Comparison of ENCODE assay signal across 1 cellular context in the genomic region with DNA sequence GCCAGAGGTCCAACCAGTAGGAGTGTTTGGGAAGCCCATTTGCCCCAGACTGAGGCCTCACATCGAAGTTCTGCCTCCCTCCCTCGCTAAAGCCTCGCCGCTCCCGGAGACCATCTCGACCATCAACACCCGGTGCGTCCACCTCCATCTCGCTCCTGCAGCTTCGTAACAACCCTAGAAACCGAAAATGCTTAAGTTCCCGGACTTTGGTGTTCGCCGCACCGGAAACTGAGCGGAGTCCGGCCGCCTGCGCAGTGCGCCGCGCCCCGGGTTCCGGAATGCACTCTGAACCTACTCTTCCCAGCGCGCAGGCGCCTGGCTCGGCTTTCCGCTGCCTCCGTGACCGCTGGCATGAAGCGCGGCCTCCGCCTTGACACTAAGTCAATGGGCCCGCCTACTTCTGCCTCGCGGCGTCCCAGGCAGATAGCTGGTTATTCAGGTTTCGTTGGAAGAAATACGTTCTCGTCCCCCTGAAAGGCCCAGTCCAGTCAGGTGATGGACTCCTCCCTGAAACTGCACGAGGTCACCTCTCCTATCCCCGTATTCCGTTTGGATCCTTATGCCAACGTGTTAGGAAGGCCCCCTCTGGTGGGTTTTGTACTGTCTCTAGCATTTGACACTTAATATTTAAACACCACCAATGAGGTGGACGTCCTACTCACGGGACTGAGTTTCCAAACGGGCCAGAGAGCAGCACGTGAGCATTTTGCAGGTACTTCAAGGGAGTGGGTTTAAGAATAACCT.
A peak's percentile ranks its signal among the peaks of the same experiment; 100 is the strongest.
TF ChIP-seq lines count a peak whose summit lies in the region.

No MANE protein-coding gene starts in this region.

TF ChIP-seq in HepG2, 621 proteins besides CTCF, POLR2A, EP300 and RAD21 (continued from another document and continues in another):
- TF ChIP-seq, protein P1, sequence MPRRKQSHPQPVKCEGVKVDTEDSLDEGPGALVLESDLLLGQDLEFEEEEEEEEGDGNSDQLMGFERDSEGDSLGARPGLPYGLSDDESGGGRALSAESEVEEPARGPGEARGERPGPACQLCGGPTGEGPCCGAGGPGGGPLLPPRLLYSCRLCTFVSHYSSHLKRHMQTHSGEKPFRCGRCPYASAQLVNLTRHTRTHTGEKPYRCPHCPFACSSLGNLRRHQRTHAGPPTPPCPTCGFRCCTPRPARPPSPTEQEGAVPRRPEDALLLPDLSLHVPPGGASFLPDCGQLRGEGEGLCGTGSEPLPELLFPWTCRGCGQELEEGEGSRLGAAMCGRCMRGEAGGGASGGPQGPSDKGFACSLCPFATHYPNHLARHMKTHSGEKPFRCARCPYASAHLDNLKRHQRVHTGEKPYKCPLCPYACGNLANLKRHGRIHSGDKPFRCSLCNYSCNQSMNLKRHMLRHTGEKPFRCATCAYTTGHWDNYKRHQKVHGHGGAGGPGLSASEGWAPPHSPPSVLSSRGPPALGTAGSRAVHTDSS (CRISPR knock-in tag; conservative IDR thresholded peaks at IDR 0.05): no peak
- TF ChIP-seq CEBPG (CRISPR knock-in tag; IDR thresholded peaks at IDR 0.05) (peak; percentile 2; the same call in 1 of the 2 replicates), ZNF234 (CRISPR knock-in tag; conservative IDR thresholded peaks at IDR 0.05) (no peak), ZNF224 (CRISPR knock-in tag; IDR thresholded peaks at IDR 0.05) (peak; percentile 98), AKAP8 (CRISPR knock-in tag; IDR thresholded peaks at IDR 0.05) (no peak), SAFB2 (CRISPR knock-in tag; IDR thresholded peaks at IDR 0.05; ENCODE audit: borderline replicate concordance, low read depth) (peak; percentile 36; the same call in 1 of the 2 replicates), BORCS8-MEF2B (CRISPR knock-in tag; IDR thresholded peaks at IDR 0.05) (no peak; the same call in 1 of the 2 replicates), ZNF563 (CRISPR knock-in tag; IDR thresholded peaks at IDR 0.05) (peak; percentile 83), ZNF83 (CRISPR knock-in tag; IDR thresholded peaks at IDR 0.05; ENCODE audit: borderline replicate concordance) (no peak), ZNF7 (CRISPR knock-in tag; IDR thresholded peaks at IDR 0.05) (no peak), HOXA5 (CRISPR knock-in tag; IDR thresholded peaks at IDR 0.05) (peak; percentile 48; the same call in 1 of the 2 replicates), ZNF547 (CRISPR knock-in tag; IDR thresholded peaks at IDR 0.05) (no peak), ZNF644 (CRISPR knock-in tag; IDR thresholded peaks at IDR 0.05; ENCODE audit: low read depth) (no peak), ZMYM2 (CRISPR knock-in tag; IDR thresholded peaks at IDR 0.05) (peak; percentile 84), KAT2B (IDR thresholded peaks at IDR 0.05; ENCODE audit: borderline replicate concordance, low read depth, low read length) (no peak), ZNF598 (CRISPR knock-in tag; IDR thresholded peaks at IDR 0.05; ENCODE audit: borderline replicate concordance) (peak; percentile 83; the same call in 1 of the 2 replicates), SOX6 (IDR thresholded peaks at IDR 0.05) (no peak), SOX6 (CRISPR knock-in tag; IDR thresholded peaks at IDR 0.05) (peak; percentile 79), ZNF629 (CRISPR knock-in tag; conservative IDR thresholded peaks at IDR 0.05) (no peak), FOXA1 (IDR thresholded peaks at IDR 0.05) (no peak), FOXA1 (CRISPR knock-in tag; IDR thresholded peaks at IDR 0.05) (peak; percentile 29), RFX5 (IDR thresholded peaks at IDR 0.05; ENCODE audit: low read depth, low read length) (no peak), NCOA1 (CRISPR knock-in tag; IDR thresholded peaks at IDR 0.05) (no peak), ARID2 (CRISPR knock-in tag; IDR thresholded peaks at IDR 0.05; ENCODE audit: borderline replicate concordance) (peak; percentile 72; the same call in 1 of the 2 replicates), GATAD2A (CRISPR knock-in tag; IDR thresholded peaks at IDR 0.05) (peak; percentile 58), ZNF616 (CRISPR knock-in tag; IDR thresholded peaks at IDR 0.05; ENCODE audit: low read depth) (no peak; the same call in 1 of the 2 replicates), U2AF1 (optimal IDR thresholded peaks at IDR 0.05; ENCODE audit: low read depth, low read length) (no peak), ZNF780A (CRISPR knock-in tag; IDR thresholded peaks at IDR 0.05) (peak; percentile 79; the same call in 1 of the 2 replicates), ISX (CRISPR knock-in tag; conservative IDR thresholded peaks at IDR 0.05) (no peak), ZNF652 (CRISPR knock-in tag; IDR thresholded peaks at IDR 0.05; ENCODE audit: borderline replicate concordance, low read depth) (no peak)
- TF ChIP-seq, protein P2, sequence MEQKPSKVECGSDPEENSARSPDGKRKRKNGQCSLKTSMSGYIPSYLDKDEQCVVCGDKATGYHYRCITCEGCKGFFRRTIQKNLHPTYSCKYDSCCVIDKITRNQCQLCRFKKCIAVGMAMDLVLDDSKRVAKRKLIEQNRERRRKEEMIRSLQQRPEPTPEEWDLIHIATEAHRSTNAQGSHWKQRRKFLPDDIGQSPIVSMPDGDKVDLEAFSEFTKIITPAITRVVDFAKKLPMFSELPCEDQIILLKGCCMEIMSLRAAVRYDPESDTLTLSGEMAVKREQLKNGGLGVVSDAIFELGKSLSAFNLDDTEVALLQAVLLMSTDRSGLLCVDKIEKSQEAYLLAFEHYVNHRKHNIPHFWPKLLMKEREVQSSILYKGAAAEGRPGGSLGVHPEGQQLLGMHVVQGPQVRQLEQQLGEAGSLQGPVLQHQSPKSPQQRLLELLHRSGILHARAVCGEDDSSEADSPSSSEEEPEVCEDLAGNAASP (CRISPR knock-in tag; IDR thresholded peaks at IDR 0.05; ENCODE audit: borderline replicate concordance): 0 out of 2 replicates have a peak, but pooled peaks have one; percentile 27
- TF ChIP-seq, protein P3, sequence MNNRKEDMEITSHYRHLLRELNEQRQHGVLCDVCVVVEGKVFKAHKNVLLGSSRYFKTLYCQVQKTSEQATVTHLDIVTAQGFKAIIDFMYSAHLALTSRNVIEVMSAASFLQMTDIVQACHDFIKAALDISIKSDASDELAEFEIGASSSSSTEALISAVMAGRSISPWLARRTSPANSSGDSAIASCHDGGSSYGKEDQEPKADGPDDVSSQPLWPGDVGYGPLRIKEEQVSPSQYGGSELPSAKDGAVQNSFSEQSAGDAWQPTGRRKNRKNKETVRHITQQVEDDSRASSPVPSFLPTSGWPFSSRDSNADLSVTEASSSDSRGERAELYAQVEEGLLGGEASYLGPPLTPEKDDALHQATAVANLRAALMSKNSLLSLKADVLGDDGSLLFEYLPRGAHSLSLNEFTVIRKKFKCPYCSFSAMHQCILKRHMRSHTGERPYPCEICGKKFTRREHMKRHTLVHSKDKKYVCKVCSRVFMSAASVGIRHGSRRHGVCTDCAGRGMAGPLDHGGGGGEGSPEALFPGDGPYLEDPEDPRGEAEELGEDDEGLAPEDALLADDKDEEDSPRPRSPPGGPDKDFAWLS (CRISPR knock-in tag; IDR thresholded peaks at IDR 0.05; ENCODE audit: borderline replicate concordance): no peak
- TF ChIP-seq, protein P4, sequence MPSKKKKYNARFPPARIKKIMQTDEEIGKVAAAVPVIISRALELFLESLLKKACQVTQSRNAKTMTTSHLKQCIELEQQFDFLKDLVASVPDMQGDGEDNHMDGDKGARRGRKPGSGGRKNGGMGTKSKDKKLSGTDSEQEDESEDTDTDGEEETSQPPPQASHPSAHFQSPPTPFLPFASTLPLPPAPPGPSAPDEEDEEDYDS (CRISPR knock-in tag; IDR thresholded peaks at IDR 0.05): peak; percentile 89
- TF ChIP-seq, protein P5, sequence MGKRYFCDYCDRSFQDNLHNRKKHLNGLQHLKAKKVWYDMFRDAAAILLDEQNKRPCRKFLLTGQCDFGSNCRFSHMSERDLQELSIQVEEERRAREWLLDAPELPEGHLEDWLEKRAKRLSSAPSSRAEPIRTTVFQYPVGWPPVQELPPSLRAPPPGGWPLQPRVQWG (CRISPR knock-in tag; IDR thresholded peaks at IDR 0.05; ENCODE audit: borderline replicate concordance, low read depth): no peak
- TF ChIP-seq, protein P6, sequence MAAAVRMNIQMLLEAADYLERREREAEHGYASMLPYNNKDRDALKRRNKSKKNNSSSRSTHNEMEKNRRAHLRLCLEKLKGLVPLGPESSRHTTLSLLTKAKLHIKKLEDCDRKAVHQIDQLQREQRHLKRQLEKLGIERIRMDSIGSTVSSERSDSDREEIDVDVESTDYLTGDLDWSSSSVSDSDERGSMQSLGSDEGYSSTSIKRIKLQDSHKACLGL (CRISPR knock-in tag; IDR thresholded peaks at IDR 0.05): peak; percentile 90
- TF ChIP-seq, protein P7, sequence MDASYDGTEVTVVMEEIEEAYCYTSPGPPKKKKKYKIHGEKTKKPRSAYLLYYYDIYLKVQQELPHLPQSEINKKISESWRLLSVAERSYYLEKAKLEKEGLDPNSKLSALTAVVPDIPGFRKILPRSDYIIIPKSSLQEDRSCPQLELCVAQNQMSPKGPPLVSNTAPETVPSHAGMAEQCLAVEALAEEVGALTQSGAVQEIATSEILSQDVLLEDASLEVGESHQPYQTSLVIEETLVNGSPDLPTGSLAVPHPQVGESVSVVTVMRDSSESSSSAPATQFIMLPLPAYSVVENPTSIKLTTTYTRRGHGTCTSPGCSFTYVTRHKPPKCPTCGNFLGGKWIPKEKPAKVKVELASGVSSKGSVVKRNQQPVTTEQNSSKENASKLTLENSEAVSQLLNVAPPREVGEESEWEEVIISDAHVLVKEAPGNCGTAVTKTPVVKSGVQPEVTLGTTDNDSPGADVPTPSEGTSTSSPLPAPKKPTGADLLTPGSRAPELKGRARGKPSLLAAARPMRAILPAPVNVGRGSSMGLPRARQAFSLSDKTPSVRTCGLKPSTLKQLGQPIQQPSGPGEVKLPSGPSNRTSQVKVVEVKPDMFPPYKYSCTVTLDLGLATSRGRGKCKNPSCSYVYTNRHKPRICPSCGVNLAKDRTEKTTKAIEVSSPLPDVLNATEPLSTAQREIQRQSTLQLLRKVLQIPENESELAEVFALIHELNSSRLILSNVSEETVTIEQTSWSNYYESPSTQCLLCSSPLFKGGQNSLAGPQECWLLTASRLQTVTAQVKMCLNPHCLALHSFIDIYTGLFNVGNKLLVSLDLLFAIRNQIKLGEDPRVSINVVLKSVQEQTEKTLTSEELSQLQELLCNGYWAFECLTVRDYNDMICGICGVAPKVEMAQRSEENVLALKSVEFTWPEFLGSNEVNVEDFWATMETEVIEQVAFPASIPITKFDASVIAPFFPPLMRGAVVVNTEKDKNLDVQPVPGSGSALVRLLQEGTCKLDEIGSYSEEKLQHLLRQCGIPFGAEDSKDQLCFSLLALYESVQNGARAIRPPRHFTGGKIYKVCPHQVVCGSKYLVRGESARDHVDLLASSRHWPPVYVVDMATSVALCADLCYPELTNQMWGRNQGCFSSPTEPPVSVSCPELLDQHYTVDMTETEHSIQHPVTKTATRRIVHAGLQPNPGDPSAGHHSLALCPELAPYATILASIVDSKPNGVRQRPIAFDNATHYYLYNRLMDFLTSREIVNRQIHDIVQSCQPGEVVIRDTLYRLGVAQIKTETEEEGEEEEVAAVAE (CRISPR knock-in tag; IDR thresholded peaks at IDR 0.05; ENCODE audit: borderline replicate concordance): peak; percentile 57
- TF ChIP-seq, protein P8, sequence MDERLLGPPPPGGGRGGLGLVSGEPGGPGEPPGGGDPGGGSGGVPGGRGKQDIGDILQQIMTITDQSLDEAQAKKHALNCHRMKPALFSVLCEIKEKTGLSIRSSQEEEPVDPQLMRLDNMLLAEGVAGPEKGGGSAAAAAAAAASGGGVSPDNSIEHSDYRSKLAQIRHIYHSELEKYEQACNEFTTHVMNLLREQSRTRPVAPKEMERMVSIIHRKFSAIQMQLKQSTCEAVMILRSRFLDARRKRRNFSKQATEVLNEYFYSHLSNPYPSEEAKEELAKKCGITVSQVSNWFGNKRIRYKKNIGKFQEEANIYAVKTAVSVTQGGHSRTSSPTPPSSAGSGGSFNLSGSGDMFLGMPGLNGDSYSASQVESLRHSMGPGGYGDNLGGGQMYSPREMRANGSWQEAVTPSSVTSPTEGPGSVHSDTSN (CRISPR knock-in tag; IDR thresholded peaks at IDR 0.05): no peak
- TF ChIP-seq, protein P9, sequence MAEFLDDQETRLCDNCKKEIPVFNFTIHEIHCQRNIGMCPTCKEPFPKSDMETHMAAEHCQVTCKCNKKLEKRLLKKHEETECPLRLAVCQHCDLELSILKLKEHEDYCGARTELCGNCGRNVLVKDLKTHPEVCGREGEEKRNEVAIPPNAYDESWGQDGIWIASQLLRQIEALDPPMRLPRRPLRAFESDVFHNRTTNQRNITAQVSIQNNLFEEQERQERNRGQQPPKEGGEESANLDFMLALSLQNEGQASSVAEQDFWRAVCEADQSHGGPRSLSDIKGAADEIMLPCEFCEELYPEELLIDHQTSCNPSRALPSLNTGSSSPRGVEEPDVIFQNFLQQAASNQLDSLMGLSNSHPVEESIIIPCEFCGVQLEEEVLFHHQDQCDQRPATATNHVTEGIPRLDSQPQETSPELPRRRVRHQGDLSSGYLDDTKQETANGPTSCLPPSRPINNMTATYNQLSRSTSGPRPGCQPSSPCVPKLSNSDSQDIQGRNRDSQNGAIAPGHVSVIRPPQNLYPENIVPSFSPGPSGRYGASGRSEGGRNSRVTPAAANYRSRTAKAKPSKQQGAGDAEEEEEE (CRISPR knock-in tag; IDR thresholded peaks at IDR 0.05; ENCODE audit: borderline replicate concordance): peak; percentile 86; the same call in 1 of the 2 replicates
- TF ChIP-seq, protein P10, sequence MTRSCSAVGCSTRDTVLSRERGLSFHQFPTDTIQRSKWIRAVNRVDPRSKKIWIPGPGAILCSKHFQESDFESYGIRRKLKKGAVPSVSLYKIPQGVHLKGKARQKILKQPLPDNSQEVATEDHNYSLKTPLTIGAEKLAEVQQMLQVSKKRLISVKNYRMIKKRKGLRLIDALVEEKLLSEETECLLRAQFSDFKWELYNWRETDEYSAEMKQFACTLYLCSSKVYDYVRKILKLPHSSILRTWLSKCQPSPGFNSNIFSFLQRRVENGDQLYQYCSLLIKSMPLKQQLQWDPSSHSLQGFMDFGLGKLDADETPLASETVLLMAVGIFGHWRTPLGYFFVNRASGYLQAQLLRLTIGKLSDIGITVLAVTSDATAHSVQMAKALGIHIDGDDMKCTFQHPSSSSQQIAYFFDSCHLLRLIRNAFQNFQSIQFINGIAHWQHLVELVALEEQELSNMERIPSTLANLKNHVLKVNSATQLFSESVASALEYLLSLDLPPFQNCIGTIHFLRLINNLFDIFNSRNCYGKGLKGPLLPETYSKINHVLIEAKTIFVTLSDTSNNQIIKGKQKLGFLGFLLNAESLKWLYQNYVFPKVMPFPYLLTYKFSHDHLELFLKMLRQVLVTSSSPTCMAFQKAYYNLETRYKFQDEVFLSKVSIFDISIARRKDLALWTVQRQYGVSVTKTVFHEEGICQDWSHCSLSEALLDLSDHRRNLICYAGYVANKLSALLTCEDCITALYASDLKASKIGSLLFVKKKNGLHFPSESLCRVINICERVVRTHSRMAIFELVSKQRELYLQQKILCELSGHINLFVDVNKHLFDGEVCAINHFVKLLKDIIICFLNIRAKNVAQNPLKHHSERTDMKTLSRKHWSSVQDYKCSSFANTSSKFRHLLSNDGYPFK (CRISPR knock-in tag; IDR thresholded peaks at IDR 0.05; ENCODE audit: borderline replicate concordance): peak; percentile 79; the same call in 1 of the 2 replicates
